9 cellular contexts compared by ENCODE assay signal in the genomic region with DNA sequence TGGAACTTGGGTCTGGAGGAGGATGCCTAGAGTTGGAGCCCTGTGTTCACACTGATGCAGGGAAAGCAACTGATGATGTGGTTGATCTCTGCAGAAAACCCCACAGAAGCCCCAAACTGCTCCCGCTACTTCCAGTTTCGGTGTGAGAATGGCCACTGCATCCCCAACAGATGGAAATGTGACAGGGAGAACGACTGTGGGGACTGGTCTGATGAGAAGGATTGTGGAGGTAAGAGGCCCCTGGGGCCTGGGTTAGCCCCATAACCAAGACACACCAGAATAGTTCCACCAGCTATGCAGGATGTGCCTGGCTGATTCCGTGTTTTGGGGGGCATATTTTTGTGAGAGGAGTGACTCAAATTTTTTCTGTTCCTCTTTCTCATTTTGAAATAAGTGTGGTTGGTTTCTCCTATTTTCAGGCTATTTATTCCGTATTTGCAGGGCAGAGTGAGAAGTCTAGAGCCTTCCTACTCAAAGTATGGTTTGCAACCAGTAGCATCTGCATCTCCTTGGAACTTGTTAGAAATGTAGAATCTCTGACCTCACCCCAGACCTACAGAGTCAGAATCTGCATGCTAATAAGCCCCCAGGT.
DNase-seq lines count a peak whose midpoint lies in the region; ATAC-seq, FAIRE-seq and TF ChIP-seq lines count a peak whose summit lies in the region.
"Had no signal": no experiment of that assay in that cellular context is flagged by ENCODE, and none has a peak within 500 bp of the region (broad histone marks: within the 10 kb centered on the region; RNA-seq: fewer than 3 reads in every experiment).

No MANE protein-coding gene starts in this region.

- H3K4me1 ChIP-seq in BE2C: no peaks in the 10 kb centered on the region

- DNase-seq in KBM-7 (peak; percentile 56), hippocampal formation (lab: John Stamatoyannopoulos, UW) (peak; percentile 40 to 64), BE2C (no peak), urothelium cell line (ENCODE audit: low spot score) (no peak), NCI-H510A treated with DMSO at 0.1 percent for 48 hours (lab: John Stamatoyannopoulos, UW) (no peak), mesenteric fat pad (ENCODE audit: low spot score) (no peak)

- no peak overlapping the region for H3K4me3 ChIP-seq in BE2C (ENCODE audit: low read depth, low read length)

- in situ Hi-C loops in KBM-7 (cut with MboI; ENCODE audit: low pct_unique_long_range_greater_than_20kb, low sequenced_read_pairs): no loop called here

- H3K9me3 ChIP-seq in BE2C: no peaks in the 10 kb centered on the region

- FAIRE-seq in urothelium cell line (lab: Jason Lieb, UNC): no peak
- FAIRE-seq: bronchial epithelial cell had no signal

- H3K27me3 ChIP-seq in BE2C: no peaks in the 10 kb centered on the region

- ATAC-seq in GM18511 (IDR thresholded peaks at IDR 0.05; ENCODE audit: unreplicated experiment): peak; percentile 90
- peak; percentile 73 for ATAC-seq in GM21576 (IDR thresholded peaks at IDR 0.05; ENCODE audit: unreplicated experiment)

- no peak for TF ChIP-seq CTCF in BE2C (IDR thresholded peaks at IDR 0.05; ENCODE audit: low read depth, low read length)

- no peaks in the 10 kb centered on the region for H3K36me3 ChIP-seq in BE2C

Comparison
In these comparisons a context has a peak if more than half of its experiments do, and no peak if none do; other contexts are left out.
1. DNase-seq: peak in KBM-7 (single experiment) and hippocampal formation (2 of 2); none in BE2C (single experiment), urothelium cell line (single experiment), NCI-H510A treated with DMSO at 0.1 percent for 48 hours (single experiment) and mesenteric fat pad (single experiment).